In genomic region chr16:67000384-67001158, GRCh38 we compare ENCODE assay signal across 8 cellular contexts. TPM values are rescaled to one million over a fixed set of nuclear protein-coding genes. Genes with fewer than 3 reads are reported as not detected.
DNase-seq lines count a peak whose midpoint lies in the region; ATAC-seq, FAIRE-seq and TF ChIP-seq lines count a peak whose summit lies in the region.

No MANE protein-coding gene starts in this region.

- peak; percentile 21 for DNase-seq in NCI-H2029 (lab: John Stamatoyannopoulos, UW)
- DNase-seq in NCI-H2029 treated with DMSO at 0.1 percent for 48 hours (lab: John Stamatoyannopoulos, UW), result no peak
- DNase-seq in RPMI7951 (ENCODE audit: low read depth), result peak; percentile 11
- DNase-seq in cardiac septum (ENCODE audit: low spot score), result peak; percentile 80
- DNase-seq in pancreas, result peak; percentile 54 to 91 (median 78)

- H3K9me3 ChIP-seq in pancreas, result no peaks in the 10 kb centered on the region

- H3K27ac Mint-ChIP-seq in activated naive CD4-positive, alpha-beta T cell treated with anti-CD3 and anti-CD28 coated beads, Interleukin-2, amount 50 U/mL, for 24 hours, result peak overlapping the region; percentile 87

- peak; percentile 60 to 71 (median 66) for ATAC-seq in pancreas
- ATAC-seq in GM21717 (IDR thresholded peaks at IDR 0.05; ENCODE audit: unreplicated experiment), result no peak
- no peak for ATAC-seq in GM18868 (IDR thresholded peaks at IDR 0.05; ENCODE audit: unreplicated experiment)

- no peaks in the 10 kb centered on the region for H3K36me3 Mint-ChIP-seq in activated naive CD4-positive, alpha-beta T cell treated with anti-CD3 and anti-CD28 coated beads, Interleukin-2, amount 50 U/mL, for 24 hours

- H3K4me3 ChIP-seq in pancreas, result peak overlapping the region; percentile 17 to 47 (median 28)

- H3K4me3 Mint-ChIP-seq in activated naive CD4-positive, alpha-beta T cell treated with anti-CD3 and anti-CD28 coated beads, Interleukin-2, amount 50 U/mL, for 24 hours, result peak overlapping the region; percentile 89

- H3K27me3 ChIP-seq in pancreas, result no peaks in the 10 kb centered on the region

- FAIRE-seq in pancreas (lab: Jason Lieb, UNC), result no peak

- 2 to 6% methylated on average over 28 to 75 of the region's 75 CpGs for WGBS in pancreas, 2 donors

- peaks cover 18% of the 10 kb centered on the region for H3K4me1 Mint-ChIP-seq in activated naive CD4-positive, alpha-beta T cell treated with anti-CD3 and anti-CD28 coated beads, Interleukin-2, amount 50 U/mL, for 24 hours

- TF ChIP-seq CTCF in pancreas (IDR thresholded peaks at IDR 0.05), result no peak

- intact Hi-C loops in cardiac septum (cut with DNase I) (no loop called here), pancreas (cut with DNase I) (no loop called here)

- H3K27me3 Mint-ChIP-seq in activated naive CD4-positive, alpha-beta T cell treated with anti-CD3 and anti-CD28 coated beads, Interleukin-2, amount 50 U/mL, for 24 hours, result no peaks in the 10 kb centered on the region

- peaks cover 10 to 13% (median 10%) of the 10 kb centered on the region in 3 donors for H3K4me1 ChIP-seq in pancreas

- H3K9me3 Mint-ChIP-seq in activated naive CD4-positive, alpha-beta T cell treated with anti-CD3 and anti-CD28 coated beads, Interleukin-2, amount 50 U/mL, for 24 hours, result no peaks in the 10 kb centered on the region

- peak overlapping the region in 3 of 4 donors; percentile 15 to 51 (median 42) for H3K27ac ChIP-seq in pancreas

- H3K36me3 ChIP-seq in pancreas, result no peaks in the 10 kb centered on the region

RNA-seq across cellular contexts. Expression of gene CES4A, which starts 12.2 kb away (rescaled TPM):
- total RNA-seq in RPMI7951 (2014; rRNA removed; shearing (Covaris generic)), result 0.72 TPM in 1 of 2 replicates, not detected in the other
- total RNA-seq in cardiac septum, result 11.9 TPM
- 10 to 100 TPM in 1 of 6 donors, 1 to 10 TPM in 5; 3.2 to 10.2 (median 4.6) TPM for total RNA-seq in pancreas
- 10 to 100 TPM; 43.1 to 59.5 TPM for polyA plus RNA-seq in pancreas

RNA-seq across cellular contexts. Expression of gene CBFB, which starts 28.4 kb away (rescaled TPM):
- total RNA-seq in RPMI7951 (2014; rRNA removed; shearing (Covaris generic)), result 98.3 and 105 TPM in 2 replicates
- total RNA-seq in cardiac septum, result 33.7 TPM
- total RNA-seq in pancreas, result 10 to 100 TPM; 13.1 to 27.0 (median 20.1) TPM
- polyA plus RNA-seq in pancreas, result 10 to 100 TPM; 11.5 to 19.7 TPM

RNA-seq across cellular contexts. Expression of gene CES3, which starts 39.5 kb away (rescaled TPM):
- 0.10 TPM in 1 of 2 replicates, not detected in the other for total RNA-seq in RPMI7951 (2014; rRNA removed; shearing (Covaris generic))
- total RNA-seq in cardiac septum (0.62 TPM), pancreas (1 to 10 TPM; 1.9 to 6.2 (median 4.6) TPM)
- 1 to 10 TPM; 4.6 to 7.3 TPM for polyA plus RNA-seq in pancreas

Comparison
In these comparisons a context has a peak if more than half of its experiments do, and no peak if none do; other contexts are left out.
1. ATAC-seq: peak in pancreas (4 of 4); none in GM21717 (single experiment) and GM18868 (single experiment).